In genomic region chr10:124715479-124715878, GRCh38 we compare ENCODE assay signal across 12 cellular contexts. TPM values are rescaled to one million over a fixed set of nuclear protein-coding genes. Genes with fewer than 3 reads are reported as not detected.
DNase-seq lines count a peak whose midpoint lies in the region; ATAC-seq, FAIRE-seq and TF ChIP-seq lines count a peak whose summit lies in the region.
"Had no signal": no experiment of that assay in that cellular context is flagged by ENCODE, and none has a peak within 500 bp of the region (broad histone marks: within the 10 kb centered on the region; RNA-seq: fewer than 3 reads in every experiment).

No MANE protein-coding gene starts in this region.

- H3K27ac ChIP-seq in kidney (ENCODE audit: low read depth in 2 of 2, low read length in 2 of 2) (no peak overlapping the region), substantia nigra (ENCODE audit: low read depth, low read length, poor library complexity, severe bottlenecking) (peak overlapping the region; percentile 92)
- H3K27ac ChIP-seq: hepatocyte had no signal

- no peaks in the 10 kb centered on the region for H3K9me3 ChIP-seq in kidney (ENCODE audit: control insufficient read depth in 1 of 2, low read length in 2 of 2)

- FAIRE-seq in kidney (lab: Jason Lieb, UNC): no peak

- no peak overlapping the region for H3K4me3 ChIP-seq in kidney (ENCODE audit: low read length in 2 of 2)
- H3K4me3 ChIP-seq: hepatocyte had no signal

- no peak for ATAC-seq in activated T-cell treated with anti-CD3 and anti-CD28 coated beads, Interleukin-2, amount 50 U/mL, for 72 hours (replicated peaks in 1 of 2)
- ATAC-seq in activated T-cell treated with anti-CD3 and anti-CD28 coated beads, Interleukin-2, amount 50 U/mL, for 4 hours: no peak
- ATAC-seq in T-cell (replicated peaks in 1 of 4) (no peak), HG02763 (IDR thresholded peaks at IDR 0.05; ENCODE audit: unreplicated experiment) (no peak)
- ATAC-seq: left lobe of liver had no signal

- no peaks in the 10 kb centered on the region for H3K9me3 Mint-ChIP-seq in activated T-cell treated with anti-CD3 and anti-CD28 coated beads, Interleukin-2, amount 50 U/mL, for 72 hours
- no peaks in the 10 kb centered on the region for H3K9me3 Mint-ChIP-seq in activated T-cell treated with anti-CD3 and anti-CD28 coated beads, Interleukin-2, amount 50 U/mL, for 4 hours
- H3K9me3 Mint-ChIP-seq in T-cell: no peaks in the 10 kb centered on the region

- H3K27ac Mint-ChIP-seq in activated T-cell treated with anti-CD3 and anti-CD28 coated beads, Interleukin-2, amount 50 U/mL, for 72 hours: peak overlapping the region; percentile 63
- peak overlapping the region; percentile 83 to 93 for H3K27ac Mint-ChIP-seq in T-cell

- POLR2A ChIA-PET in T-cell (lab: Charles Lee): interaction anchor here in 1 of 2 donors (0.6 to 0.9 kb wide), 3 partner anchors 19 to 26 kb away, joined by 3 to 4 read pairs (median 3); no protein-coding TSS in a partner anchor

- H3K36me3 ChIP-seq in kidney (ENCODE audit: control insufficient read depth in 1 of 2, insufficient read depth in 2 of 2, low read length in 2 of 2): no peaks in the 10 kb centered on the region

- no peak for DNase-seq in activated T-cell treated with anti-CD3 and anti-CD28 coated beads, Interleukin-2, amount 50 U/mL, for 72 hours
- DNase-seq in activated T-cell treated with anti-CD3 and anti-CD28 coated beads, Interleukin-2, amount 50 U/mL, for 4 hours: no peak
- DNase-seq in T-cell: peak in 1 of 34 experiments; percentile 25
- DNase-seq in kidney: peak; percentile 35
- no peak for DNase-seq in substantia nigra (lab: John Stamatoyannopoulos, UW)
- no peak for DNase-seq in C1 segment of cervical spinal cord (lab: John Stamatoyannopoulos, UW)
- no peak for DNase-seq in NCI-H226
- DNase-seq: NCI-H1694 treated with DMSO at 0.1 percent for 48 hours, NCI-H510A had no signal

- CTCF ChIA-PET in T-cell (lab: Charles Lee): interaction anchor here in 1 of 2 donors (0.5 to 7.6 kb wide), 4 partner anchors 11 to 85 kb away, joined by 3 to 132 read pairs (median 4); no protein-coding TSS in a partner anchor

- TF ChIP-seq CTCF in kidney (IDR thresholded peaks at IDR 0.05; ENCODE audit: borderline replicate concordance, extremely low read depth, insufficient read depth): no peak

- H3K36me3 Mint-ChIP-seq in activated T-cell treated with anti-CD3 and anti-CD28 coated beads, Interleukin-2, amount 50 U/mL, for 72 hours (ENCODE audit: insufficient read depth in 2 of 2): peaks cover 2 to 15% of the 10 kb centered on the region in 2 donors
- H3K36me3 Mint-ChIP-seq in activated T-cell treated with anti-CD3 and anti-CD28 coated beads, Interleukin-2, amount 50 U/mL, for 4 hours (ENCODE audit: insufficient read depth): peaks cover 4% of the 10 kb centered on the region
- H3K36me3 Mint-ChIP-seq in T-cell: peaks cover 11% of the 10 kb centered on the region

- no peak overlapping the region for H3K9ac ChIP-seq in kidney (ENCODE audit: low read length in 2 of 2)

- H3K4me3 Mint-ChIP-seq in activated T-cell treated with anti-CD3 and anti-CD28 coated beads, Interleukin-2, amount 50 U/mL, for 72 hours: peak overlapping the region; percentile 86 to 92
- no peak overlapping the region for H3K4me3 Mint-ChIP-seq in activated T-cell treated with anti-CD3 and anti-CD28 coated beads, Interleukin-2, amount 50 U/mL, for 4 hours
- peak overlapping the region in 1 of 3 donors; percentile 56 for H3K4me3 Mint-ChIP-seq in T-cell

- peaks cover 55 to 60% of the 10 kb centered on the region in 2 donors for H3K4me1 ChIP-seq in kidney (ENCODE audit: control insufficient read depth in 1 of 2, insufficient read depth in 1 of 2, low read depth in 1 of 2, low read length in 2 of 2)

- no peaks in the 10 kb centered on the region for H3K27me3 Mint-ChIP-seq in activated T-cell treated with anti-CD3 and anti-CD28 coated beads, Interleukin-2, amount 50 U/mL, for 72 hours (ENCODE audit: low read depth)
- H3K27me3 Mint-ChIP-seq in activated T-cell treated with anti-CD3 and anti-CD28 coated beads, Interleukin-2, amount 50 U/mL, for 4 hours (ENCODE audit: low read depth): no peaks in the 10 kb centered on the region
- H3K27me3 Mint-ChIP-seq in T-cell: no peaks in the 10 kb centered on the region

- intact Hi-C loops in kidney (cut with DNase I): no loop called here

- peaks cover 89% of the 10 kb centered on the region for H3K4me1 Mint-ChIP-seq in activated T-cell treated with anti-CD3 and anti-CD28 coated beads, Interleukin-2, amount 50 U/mL, for 72 hours (ENCODE audit: low read depth)
- peaks cover 89% of the 10 kb centered on the region for H3K4me1 Mint-ChIP-seq in activated T-cell treated with anti-CD3 and anti-CD28 coated beads, Interleukin-2, amount 50 U/mL, for 4 hours (ENCODE audit: low read depth)
- peaks cover 89 to 91% (median 91%) of the 10 kb centered on the region in 3 donors for H3K4me1 Mint-ChIP-seq in T-cell

RNA-seq across cellular contexts. Expression of gene FAM53B, which starts 28.7 kb away (rescaled TPM):
- 10 to 100 TPM; 30.0 to 37.7 TPM for total RNA-seq in activated T-cell treated with anti-CD3 and anti-CD28 coated beads, Interleukin-2, amount 50 U/mL, for 72 hours
- total RNA-seq in activated T-cell treated with anti-CD3 and anti-CD28 coated beads, Interleukin-2, amount 50 U/mL, for 4 hours: 10 to 100 TPM; 12.9 to 19.2 (median 18.2) TPM
- total RNA-seq in T-cell (10 to 100 TPM; 39.3 to 86.5 (median 52.3) TPM), kidney (30.0 TPM)
- 11.8 TPM for polyA plus RNA-seq in kidney (ENCODE audit: insufficient read depth, low read depth, low replicate concordance)
